24 cellular contexts compared by ENCODE assay signal in genomic region chr3:37098884-37099283, GRCh38.
"Had no signal": no experiment of that assay in that cellular context is flagged by ENCODE, and none has a peak within 500 bp of the region (broad histone marks: within the 10 kb centered on the region; RNA-seq: fewer than 3 reads in every experiment).

No MANE protein-coding gene starts in this region.

- ATAC-seq: left ventricle myocardium superior; lower lobe of right lung; naive thymus-derived CD8-positive, alpha-beta T cell; pancreas; right cardiac atrium; stimulated activated effector memory CD8-positive, alpha-beta T cell treated with anti-CD3 and anti-CD28 coated beads, Interleukin-12 subunit alpha, Interleukin-12 subunit beta, amount 100 ng/mL, for 72 hours; stimulated activated naive CD8-positive, alpha-beta T cell treated with anti-CD3 and anti-CD28 coated beads, Interleukin-15, amount 100 ng/mL, for 72 hours had no signal

- FAIRE-seq: pancreas, small intestine had no signal

- H2AFZ ChIP-seq: hepatocyte had no signal

- H3K9me3 ChIP-seq: lower lobe of right lung, pancreas, prostate gland, sigmoid colon, spleen, tibial nerve, upper lobe of left lung, vagina had no signal

- H3K4me2 ChIP-seq: hepatocyte had no signal

- H3K36me3 ChIP-seq: pancreas, prostate gland had no signal

- H3K4me1 ChIP-seq: prostate gland, vagina had no signal

- H3K27me3 ChIP-seq: hepatocyte, pancreas, sigmoid colon, spleen, tibial nerve, upper lobe of left lung, vagina had no signal

- DNase-seq: islet precursor cell; left ventricle myocardium superior; lower lobe of right lung; mammary epithelial cell; mesenchymal stem cell; naive thymus-derived CD8-positive, alpha-beta T cell; nucleus accumbens; pancreas; posterior cingulate gyrus; retina; right cardiac atrium; sigmoid colon; small intestine; spleen; stimulated activated CD4-positive, alpha-beta T cell treated with anti-CD3 and anti-CD28 coated beads, Interleukin-4, amount 100 ng/mL, for 24 hours; stimulated activated naive CD4-positive, alpha-beta T cell; stimulated activated naive CD8-positive, alpha-beta T cell treated with anti-CD3 and anti-CD28 coated beads, Interleukin-15, amount 100 ng/mL, for 72 hours; substantia nigra; upper lobe of left lung had no signal

- H3K79me2 ChIP-seq: hepatocyte had no signal

- H3K27ac ChIP-seq: hepatocyte, lower lobe of right lung, pancreas, prostate gland, sigmoid colon, tibial nerve, upper lobe of left lung, vagina had no signal

- H3K4me3 ChIP-seq: hepatocyte, lower lobe of right lung, pancreas, prostate gland, sigmoid colon, spleen, tibial nerve, upper lobe of left lung, vagina had no signal
